Comparison of ENCODE assay signal across 1 cellular context in genomic region chr20:57593134-57593886, GRCh38.
TF ChIP-seq lines count a peak whose summit lies in the region.

No MANE protein-coding gene starts in this region.

TF ChIP-seq in HepG2, 621 proteins besides CTCF, POLR2A, EP300 and RAD21 (continues in another document):
- TF ChIP-seq MYC (CRISPR knock-in tag; IDR thresholded peaks at IDR 0.05; ENCODE audit: borderline replicate concordance) (no peak), PLSCR1 (CRISPR knock-in tag; IDR thresholded peaks at IDR 0.05; ENCODE audit: borderline replicate concordance) (no peak), ZNF784 (CRISPR knock-in tag; IDR thresholded peaks at IDR 0.05; ENCODE audit: borderline replicate concordance) (0 out of 2 replicates have a peak, but pooled peaks have one; percentile 4), ZSCAN30 (CRISPR knock-in tag; IDR thresholded peaks at IDR 0.05) (no peak), SP2 (CRISPR knock-in tag; IDR thresholded peaks at IDR 0.05) (no peak; the same call in 1 of the 2 replicates), ZNF710 (CRISPR knock-in tag; IDR thresholded peaks at IDR 0.05; ENCODE audit: borderline replicate concordance) (no peak), TBX2 (CRISPR knock-in tag; IDR thresholded peaks at IDR 0.05; ENCODE audit: borderline replicate concordance) (peak; percentile 16; the same call in 1 of the 2 replicates), SRSF9 (IDR thresholded peaks at IDR 0.05; ENCODE audit: borderline replicate concordance, insufficient read depth, low read depth, low read length, poor library complexity, severe bottlenecking) (no peak), ZNF572 (CRISPR knock-in tag; IDR thresholded peaks at IDR 0.05) (no peak; the same call in 1 of the 2 replicates), CHD2 (IDR thresholded peaks at IDR 0.05; ENCODE audit: low read depth, low read length) (no peak), SCMH1 (CRISPR knock-in tag; IDR thresholded peaks at IDR 0.05; ENCODE audit: borderline replicate concordance) (no peak), ZNF879 (CRISPR knock-in tag; IDR thresholded peaks at IDR 0.05) (no peak), ZNF558 (CRISPR knock-in tag; IDR thresholded peaks at IDR 0.05; ENCODE audit: borderline replicate concordance) (no peak), ZFY (CRISPR knock-in tag; IDR thresholded peaks at IDR 0.05) (no peak), ZMYM4 (CRISPR knock-in tag; IDR thresholded peaks at IDR 0.05) (peak; percentile 25; the same call in 1 of the 2 replicates), PHB2 (IDR thresholded peaks at IDR 0.05; ENCODE audit: partially characterized antibody) (no peak), FOSL1 (CRISPR knock-in tag; IDR thresholded peaks at IDR 0.05; ENCODE audit: borderline replicate concordance) (no peak), MXD1 (CRISPR knock-in tag; IDR thresholded peaks at IDR 0.05) (peak; percentile 58; the same call in 1 of the 2 replicates), EED (CRISPR knock-in tag; IDR thresholded peaks at IDR 0.05) (no peak), ARID3A (IDR thresholded peaks at IDR 0.05; ENCODE audit: low read depth, low read length) (no peak), JUNB (CRISPR knock-in tag; IDR thresholded peaks at IDR 0.05; ENCODE audit: borderline replicate concordance) (no peak), ZNF557 (CRISPR knock-in tag; IDR thresholded peaks at IDR 0.05) (no peak), MED13 (CRISPR knock-in tag; IDR thresholded peaks at IDR 0.05) (no peak), RXRA (CRISPR knock-in tag; IDR thresholded peaks at IDR 0.05) (0 out of 2 replicates have a peak, but pooled peaks have one; percentile 17), NONO (IDR thresholded peaks at IDR 0.05) (no peak), NONO (CRISPR knock-in tag; conservative IDR thresholded peaks at IDR 0.05) (no peak), ESRRA (CRISPR knock-in tag; IDR thresholded peaks at IDR 0.05; ENCODE audit: low read depth) (0 out of 2 replicates have a peak, but pooled peaks have one; percentile 33), ZNF121 (CRISPR knock-in tag; IDR thresholded peaks at IDR 0.05) (no peak), ARHGAP35 (CRISPR knock-in tag; IDR thresholded peaks at IDR 0.05; ENCODE audit: borderline replicate concordance) (0 out of 2 replicates have a peak, but pooled peaks have one; percentile 61), GABPB1 (CRISPR knock-in tag; IDR thresholded peaks at IDR 0.05) (no peak), ZNF530 (CRISPR knock-in tag; IDR thresholded peaks at IDR 0.05; ENCODE audit: low read depth) (no peak), SMAD9 (CRISPR knock-in tag; IDR thresholded peaks at IDR 0.05) (no peak), ZNF552 (CRISPR knock-in tag; IDR thresholded peaks at IDR 0.05; ENCODE audit: borderline replicate concordance) (no peak), TOE1 (CRISPR knock-in tag; IDR thresholded peaks at IDR 0.05) (no peak), MNT (IDR thresholded peaks at IDR 0.05) (peak; percentile 46), ARID4A (CRISPR knock-in tag; IDR thresholded peaks at IDR 0.05; ENCODE audit: borderline replicate concordance) (0 out of 2 replicates have a peak, but pooled peaks have one; percentile 12), ATF2 (CRISPR knock-in tag; IDR thresholded peaks at IDR 0.05) (no peak), ZHX1 (CRISPR knock-in tag; IDR thresholded peaks at IDR 0.05; ENCODE audit: low read depth) (no peak), RFX3 (CRISPR knock-in tag; IDR thresholded peaks at IDR 0.05) (no peak), TGIF2 (CRISPR knock-in tag; IDR thresholded peaks at IDR 0.05) (no peak), MEIS2 (CRISPR knock-in tag; IDR thresholded peaks at IDR 0.05) (0 out of 2 replicates have a peak, but pooled peaks have one; percentile 6), ZC3H13 (CRISPR knock-in tag; IDR thresholded peaks at IDR 0.05) (no peak), ZNF576 (CRISPR knock-in tag; IDR thresholded peaks at IDR 0.05) (no peak), ZNF768 (CRISPR knock-in tag; IDR thresholded peaks at IDR 0.05) (no peak), HNRNPUL1 (IDR thresholded peaks at IDR 0.05; ENCODE audit: low read depth, low read length) (no peak), ZFYVE20 (CRISPR knock-in tag; IDR thresholded peaks at IDR 0.05; ENCODE audit: borderline replicate concordance, low read depth) (no peak), RNF219 (CRISPR knock-in tag; IDR thresholded peaks at IDR 0.05) (no peak)
